ENCODE assay signal across 17 cellular contexts in genomic region chr3:112059497-112059896, GRCh38. TPM values are rescaled to one million over a fixed set of nuclear protein-coding genes. Genes with fewer than 3 reads are reported as not detected.
DNase-seq lines count a peak whose midpoint lies in the region; ATAC-seq, FAIRE-seq and TF ChIP-seq lines count a peak whose summit lies in the region.
"Had no signal": no experiment of that assay in that cellular context is flagged by ENCODE, and none has a peak within 500 bp of the region (broad histone marks: within the 10 kb centered on the region; RNA-seq: fewer than 3 reads in every experiment).

No MANE protein-coding gene starts in this region.

- H2AFZ ChIP-seq in GM23338: peak overlapping the region; percentile 11; the same call in 1 of the 2 replicates
- no peak overlapping the region for H2AFZ ChIP-seq in PC-9
- no peak overlapping the region for H2AFZ ChIP-seq in HepG2 (ENCODE audit: low read length)

- no peaks in the 10 kb centered on the region for H3K79me2 ChIP-seq in GM23338 (replicated peaks; ENCODE audit: insufficient read depth)
- H3K79me2 ChIP-seq in PC-9 (ENCODE audit: low read depth): no peaks in the 10 kb centered on the region
- no peaks in the 10 kb centered on the region for H3K79me2 ChIP-seq in HepG2 (ENCODE audit: insufficient read depth, low read length)

- H3K9me2 ChIP-seq in GM23338 (ENCODE audit: insufficient read depth) (no peaks in the 10 kb centered on the region; the same call in 1 of the 2 replicates), PC-9 (ENCODE audit: insufficient read depth) (no peaks in the 10 kb centered on the region)

- H4K20me1 ChIP-seq in GM23338 (replicated peaks; ENCODE audit: insufficient read depth) (no peaks in the 10 kb centered on the region), PC-9 (ENCODE audit: insufficient read depth) (no peaks in the 10 kb centered on the region), HepG2 (ENCODE audit: insufficient read depth, low read length) (no peaks in the 10 kb centered on the region)

- no peak overlapping the region for H3K9ac ChIP-seq in HepG2 (ENCODE audit: insufficient read depth, low read depth, low read length)

- DNase-seq in GM23338 (ENCODE audit: low spot score): no peak
- DNase-seq in PC-9: peak; percentile 37 to 76
- DNase-seq in prostate gland (ENCODE audit: low spot score): peak; percentile 10
- no peak for DNase-seq in MCF 10A (ENCODE audit: unreplicated experiment)
- DNase-seq in HepG2 (ENCODE audit: low spot score): no peak
- no peak for DNase-seq in activated naive CD4-positive, alpha-beta T cell treated with anti-CD3 and anti-CD28 coated beads, Interleukin-2, amount 10 ng/mL, durations not matched to agents 7 days and 5 days
- DNase-seq: Calu3; CD8-positive, alpha-beta memory T cell; DMS 273 treated with DMSO at 0.1 percent for 48 hours; HCEC 1CT; HFFc6 had no signal

- H3K9me3 ChIP-seq in PC-9 (ENCODE audit: insufficient read depth, low read depth) (no peaks in the 10 kb centered on the region; the same call in 1 of the 2 replicates), prostate gland (no peaks in the 10 kb centered on the region), HepG2 (ENCODE audit: low read length) (no peaks in the 10 kb centered on the region)

- H3K4me1 Mint-ChIP-seq in GM23338: peaks cover 16% of the 10 kb centered on the region
- peaks cover 11% of the 10 kb centered on the region for H3K4me1 Mint-ChIP-seq in MCF 10A (ENCODE audit: insufficient read depth, unreplicated experiment)
- H3K4me1 Mint-ChIP-seq in activated naive CD4-positive, alpha-beta T cell treated with anti-CD3 and anti-CD28 coated beads, Interleukin-2, amount 10 ng/mL, durations not matched to agents 7 days and 5 days: peaks cover 11% of the 10 kb centered on the region

- ATAC-seq in GM23338 (no peak), HepG2 (no peak), HG02970 (IDR thresholded peaks at IDR 0.05; ENCODE audit: low FRiP score, unreplicated experiment) (no peak)
- ATAC-seq: GM12878 had no signal

- BruUV-seq in PC-9 (replicated peaks; lab: Mats Ljungman, UMichigan) (no TSS peak), MCF 10A (replicated peaks; lab: Mats Ljungman, UMichigan) (no TSS peak), HepG2 (replicated peaks; lab: Mats Ljungman, UMichigan) (no TSS peak)

- H3K36me3 ChIP-seq in GM23338 (ENCODE audit: insufficient read depth) (no peaks in the 10 kb centered on the region), PC-9 (ENCODE audit: low read depth) (no peaks in the 10 kb centered on the region), prostate gland (no peaks in the 10 kb centered on the region), urinary bladder (ENCODE audit: insufficient read depth) (no peaks in the 10 kb centered on the region), HepG2 (replicated peaks in 1 of 2; ENCODE audit: control insufficient read depth in 1 of 2, insufficient read depth in 2 of 2, low read length in 2 of 2) (no peaks in the 10 kb centered on the region)

- in situ Hi-C loops in HepG2 (cut with HindIII; ENCODE audit: extremely low pct_ligation_motif_present, low pct_unique_long_range_greater_than_20kb): no loop called here

- TF ChIP-seq EP300 in HepG2 (IDR thresholded peaks at IDR 0.05; ENCODE audit: low read depth in 2 of 2, low read length in 2 of 2): no peak
- no peak for TF ChIP-seq EP300 in HepG2 (CRISPR knock-in tag; IDR thresholded peaks at IDR 0.05; ENCODE audit: borderline replicate concordance)

- H3F3A ChIP-seq in GM23338 (replicated peaks; ENCODE audit: low read depth) (no peaks in the 10 kb centered on the region), PC-9 (ENCODE audit: insufficient read depth, low read depth) (no peaks in the 10 kb centered on the region)

- H3K27ac Mint-ChIP-seq in GM23338 (no peak overlapping the region), MCF 10A (ENCODE audit: low read depth, unreplicated experiment) (no peak overlapping the region)
- H3K27ac Mint-ChIP-seq in activated naive CD4-positive, alpha-beta T cell treated with anti-CD3 and anti-CD28 coated beads, Interleukin-2, amount 10 ng/mL, durations not matched to agents 7 days and 5 days: no peak overlapping the region
- H3K27ac Mint-ChIP-seq: CD8-positive, alpha-beta memory T cell; HFFc6 had no signal

- H3K36me3 Mint-ChIP-seq in GM23338 (ENCODE audit: low read depth) (no peaks in the 10 kb centered on the region; the same call in 2 of the 3 replicates), MCF 10A (ENCODE audit: insufficient read depth, unreplicated experiment) (no peaks in the 10 kb centered on the region)
- no peaks in the 10 kb centered on the region for H3K36me3 Mint-ChIP-seq in activated naive CD4-positive, alpha-beta T cell treated with anti-CD3 and anti-CD28 coated beads, Interleukin-2, amount 10 ng/mL, durations not matched to agents 7 days and 5 days
- H3K36me3 Mint-ChIP-seq: CD8-positive, alpha-beta memory T cell had no signal

- H3K9me3 Mint-ChIP-seq in GM23338 (peaks cover 5% of the 10 kb centered on the region; the same call in 2 of the 3 replicates), MCF 10A (ENCODE audit: unreplicated experiment) (no peaks in the 10 kb centered on the region)
- no peaks in the 10 kb centered on the region for H3K9me3 Mint-ChIP-seq in activated naive CD4-positive, alpha-beta T cell treated with anti-CD3 and anti-CD28 coated beads, Interleukin-2, amount 10 ng/mL, durations not matched to agents 7 days and 5 days
- H3K9me3 Mint-ChIP-seq: HFFc6 had no signal

- POLR2A ChIA-PET in PC-9 (lab: Charles Lee; ENCODE audit: unreplicated experiment): no interaction called here
- POLR2A ChIA-PET in MCF 10A (lab: Yijun Ruan, JAX): no interaction called here
- POLR2A ChIA-PET in HepG2 (lab: Yijun Ruan, JAX): no interaction called here

- peaks cover 4% of the 10 kb centered on the region; the same call in 1 of the 2 replicates for H3K4me1 ChIP-seq in GM23338 (ENCODE audit: insufficient read depth)
- H3K4me1 ChIP-seq in PC-9 (replicated peaks; ENCODE audit: insufficient read depth): peaks cover 8% of the 10 kb centered on the region
- no peaks in the 10 kb centered on the region for H3K4me1 ChIP-seq in prostate gland (replicated peaks)
- no peaks in the 10 kb centered on the region for H3K4me1 ChIP-seq in urinary bladder (ENCODE audit: insufficient read depth)
- no peaks in the 10 kb centered on the region for H3K4me1 ChIP-seq in HepG2 (ENCODE audit: insufficient read depth, low read length)

- H3K27me3 ChIP-seq in GM23338 (ENCODE audit: insufficient read depth): no peaks in the 10 kb centered on the region
- H3K27me3 ChIP-seq in PC-9 (ENCODE audit: insufficient read depth, low read depth): no peaks in the 10 kb centered on the region
- H3K27me3 ChIP-seq in prostate gland (replicated peaks; ENCODE audit: insufficient read depth): no peaks in the 10 kb centered on the region
- H3K27me3 ChIP-seq in HepG2 (ENCODE audit: control insufficient read depth in 1 of 2, insufficient read depth in 2 of 2, low read length in 2 of 2): peaks cover 0 to 4% of the 10 kb centered on the region in 2 experiments; a peak in 3 of 5 replicates

- H3K4me3 Mint-ChIP-seq in GM23338 (no peak overlapping the region), MCF 10A (ENCODE audit: unreplicated experiment) (no peak overlapping the region)
- H3K4me3 Mint-ChIP-seq in activated naive CD4-positive, alpha-beta T cell treated with anti-CD3 and anti-CD28 coated beads, Interleukin-2, amount 10 ng/mL, durations not matched to agents 7 days and 5 days: no peak overlapping the region
- H3K4me3 Mint-ChIP-seq: CD8-positive, alpha-beta memory T cell; HFFc6 had no signal

- FAIRE-seq in HepG2 (lab: Jason Lieb, UNC): no peak
- FAIRE-seq: GM12878 had no signal

- CTCF ChIA-PET in PC-9 (lab: Charles Lee) (no interaction called here), MCF 10A (lab: Yijun Ruan, JAX) (no interaction called here), HepG2 (lab: Yijun Ruan, JAX; ENCODE audit: low intra/inter-chr PET ratio, low total read pairs) (no interaction called here)
- CTCF ChIA-PET in activated naive CD4-positive, alpha-beta T cell treated with anti-CD3 and anti-CD28 coated beads, Interleukin-2, amount 10 ng/mL, durations not matched to agents 7 days and 5 days (lab: Charles Lee): no interaction called here

- 50% methylated on average over 1 of the region's 1 CpG for WGBS in prostate gland
- WGBS in urinary bladder: 80% methylated on average over 1 of the region's 1 CpG
- WGBS in HepG2 (ENCODE audit: low lambda C conversion rate): 0% methylated on average over 1 of the region's 1 CpG

- TF ChIP-seq RAD21 in HepG2 (CRISPR knock-in tag; IDR thresholded peaks at IDR 0.05): no peak

- TF ChIP-seq CTCF in GM23338 (conservative IDR thresholded peaks at IDR 0.05; ENCODE audit: low read depth in 2 of 2): no peak
- no peak for TF ChIP-seq CTCF in PC-9 (conservative IDR thresholded peaks at IDR 0.05)
- TF ChIP-seq CTCF in prostate gland (IDR thresholded peaks at IDR 0.05): no peak
- no peak for TF ChIP-seq CTCF in MCF 10A (IDR thresholded peaks at IDR 0.05; ENCODE audit: unreplicated experiment)
- no peak for TF ChIP-seq CTCF in HepG2 (CRISPR knock-in tag; IDR thresholded peaks at IDR 0.05)

- H3K27ac ChIP-seq in GM23338 (ENCODE audit: low read depth) (no peak overlapping the region), PC-9 (no peak overlapping the region), prostate gland (no peak overlapping the region), urinary bladder (ENCODE audit: low read depth) (peak overlapping the region; percentile 6), HepG2 (ENCODE audit: extremely low read length, insufficient read depth, low read length) (no peak overlapping the region)

- intact Hi-C loops in PC-9 (cut with micrococcal nuclease; ENCODE audit: unreplicated experiment) (no loop called here), prostate gland (cut with DNase I) (no loop called here), MCF 10A (cut with micrococcal nuclease) (no loop called here), HepG2 (cut with micrococcal nuclease; ENCODE audit: unreplicated experiment) (no loop called here)

- H3K4me2 ChIP-seq in GM23338 (no peak overlapping the region), PC-9 (peak overlapping the region; percentile 1; the same call in 1 of the 2 replicates), HepG2 (ENCODE audit: low read depth, low read length) (no peak overlapping the region)

- H3K4me3 ChIP-seq in GM23338: no peak overlapping the region
- H3K4me3 ChIP-seq in PC-9: no peak overlapping the region
- H3K4me3 ChIP-seq in prostate gland: no peak overlapping the region
- H3K4me3 ChIP-seq in urinary bladder (ENCODE audit: low read depth, low read length): no peak overlapping the region
- no peak overlapping the region for H3K4me3 ChIP-seq in HepG2 (replicated peaks in 1 of 3; ENCODE audit: insufficient read depth in 1 of 3, low read depth in 2 of 3, low read length in 3 of 3)
- H3K4me3 ChIP-seq: GM12878 had no signal

- H3K27me3 Mint-ChIP-seq in GM23338 (ENCODE audit: insufficient read depth, low read depth, poor library complexity) (no peaks in the 10 kb centered on the region), MCF 10A (ENCODE audit: insufficient read depth, unreplicated experiment) (no peaks in the 10 kb centered on the region)
- no peaks in the 10 kb centered on the region for H3K27me3 Mint-ChIP-seq in activated naive CD4-positive, alpha-beta T cell treated with anti-CD3 and anti-CD28 coated beads, Interleukin-2, amount 10 ng/mL, durations not matched to agents 7 days and 5 days

- TF ChIP-seq POLR2A in prostate gland (IDR thresholded peaks at IDR 0.05) (no peak), HepG2 (IDR thresholded peaks at IDR 0.05; ENCODE audit: insufficient read depth in 1 of 2, low read depth in 2 of 2, low read length in 2 of 2) (no peak)

RNA-seq across cellular contexts. Expression of gene TMPRSS7, which starts 25.0 kb away (rescaled TPM):
- not detected in 2 replicates for total RNA-seq in GM23338 (2014; rRNA removed; shearing (Covaris generic))
- polyA plus RNA-seq in GM23338 (2016; fragmentation: Nextera tagmentation; extraction: Ambion mirVana): not detected in 2 replicates
- 0.23 TPM in 1 of 2 replicates, not detected in the other for total RNA-seq in PC-9 (2021)
- not detected for total RNA-seq in prostate gland
- not detected for total RNA-seq in urinary bladder
- polyA plus RNA-seq in urinary bladder: not detected
- 0.22 TPM in 1 of 2 replicates, not detected in the other for total RNA-seq in MCF 10A (2022)
- not detected in 2 replicates for total RNA-seq in HepG2 (2016; rRNA removed; fragmentation: Illumina TruSeq; extraction: Trizol)
- not detected in 2 replicates for total RNA-seq in HepG2 (2016; cell fraction: cytosol; rRNA removed; fragmentation: Illumina TruSeq; extraction: Trizol; ENCODE audit: low read depth)
- not detected in 2 replicates for total RNA-seq in HepG2 (2016; cell fraction: insoluble cytoplasmic fraction; rRNA removed; fragmentation: Illumina TruSeq; extraction: Trizol)
- total RNA-seq in HepG2 (2016; cell fraction: membrane; rRNA removed; fragmentation: Illumina TruSeq; extraction: Trizol): not detected in 2 replicates
- not detected in 2 replicates for total RNA-seq in HepG2 (2016; cell fraction: nucleus; rRNA removed; fragmentation: Illumina TruSeq; extraction: Trizol)
- not detected in 2 replicates for polyA plus RNA-seq in HepG2 (2011; rRNA removed)
- polyA plus RNA-seq in HepG2 (2011; cell fraction: cytosol; rRNA removed): not detected in 2 replicates
- polyA plus RNA-seq in HepG2 (2011; cell fraction: nucleus; rRNA removed): not detected in 2 replicates
- not detected in 2 replicates for polyA plus RNA-seq in HepG2 (2012)
- polyA plus RNA-seq in HepG2 (2016; cell fraction: cytosol; fragmentation: Illumina TruSeq; extraction: Trizol; ENCODE audit: low read depth): not detected in 2 replicates
- not detected in 2 replicates for polyA plus RNA-seq in HepG2 (2016; cell fraction: insoluble cytoplasmic fraction; fragmentation: Illumina TruSeq; extraction: Trizol; ENCODE audit: low read depth)
- polyA plus RNA-seq in HepG2 (2016; cell fraction: membrane; fragmentation: Illumina TruSeq; extraction: Trizol; ENCODE audit: low read depth): not detected in 2 replicates
- not detected in 2 replicates for polyA plus RNA-seq in HepG2 (2016; cell fraction: nucleus; fragmentation: Illumina TruSeq; extraction: Trizol; ENCODE audit: insufficient read depth, low read depth)
- polyA minus RNA-seq in HepG2 (2011; rRNA and poly(A)+ RNA removed; ENCODE audit: low replicate concordance): not detected in 2 replicates
- polyA minus RNA-seq in HepG2 (2011; cell fraction: cytosol; rRNA and poly(A)+ RNA removed): not detected in 2 replicates
- not detected in 2 replicates for polyA minus RNA-seq in HepG2 (2011; cell fraction: nucleus; rRNA and poly(A)+ RNA removed)
- total RNA-seq: A673; Calu3; CD8-positive, alpha-beta memory T cell; G401; GM12878 had no signal
- polyA plus RNA-seq: BJ; CD8-positive, alpha-beta memory T cell had no signal

RNA-seq across cellular contexts. Expression of gene C3orf52, which starts 26.7 kb away (rescaled TPM):
- 14.1 and 16.6 TPM in 2 replicates for total RNA-seq in GM23338 (2014; rRNA removed; shearing (Covaris generic))
- 7.9 and 8.1 TPM in 2 replicates for polyA plus RNA-seq in GM23338 (2016; fragmentation: Nextera tagmentation; extraction: Ambion mirVana)
- 7.5 and 9.9 TPM in 2 replicates for total RNA-seq in PC-9 (2021)
- 10 to 100 TPM in 1 of 2 donors, 1 to 10 TPM in 1; 8.6 to 11.0 TPM for total RNA-seq in prostate gland
- total RNA-seq in urinary bladder: 7.5 TPM
- 2.6 TPM for polyA plus RNA-seq in urinary bladder
- total RNA-seq in MCF 10A (2022): 10.4 and 16.1 TPM in 2 replicates
- 1.0 and 1.2 TPM in 2 replicates for total RNA-seq in HepG2 (2016; rRNA removed; fragmentation: Illumina TruSeq; extraction: Trizol)
- total RNA-seq in HepG2 (2016; cell fraction: cytosol; rRNA removed; fragmentation: Illumina TruSeq; extraction: Trizol; ENCODE audit: low read depth): 0.18 and 0.30 TPM in 2 replicates
- 0.70 and 1.1 TPM in 2 replicates for total RNA-seq in HepG2 (2016; cell fraction: insoluble cytoplasmic fraction; rRNA removed; fragmentation: Illumina TruSeq; extraction: Trizol)
- total RNA-seq in HepG2 (2016; cell fraction: membrane; rRNA removed; fragmentation: Illumina TruSeq; extraction: Trizol): 0.55 and 0.62 TPM in 2 replicates
- total RNA-seq in HepG2 (2016; cell fraction: nucleus; rRNA removed; fragmentation: Illumina TruSeq; extraction: Trizol): 1.5 and 1.6 TPM in 2 replicates
- polyA plus RNA-seq in HepG2 (2011; rRNA removed): 0.79 and 1.1 TPM in 2 replicates
- polyA plus RNA-seq in HepG2 (2011; cell fraction: cytosol; rRNA removed): 0.51 and 0.91 TPM in 2 replicates
- polyA plus RNA-seq in HepG2 (2011; cell fraction: nucleus; rRNA removed): 1.0 and 2.3 TPM in 2 replicates
- 0.16 and 0.49 TPM in 2 replicates for polyA plus RNA-seq in HepG2 (2012)
- 0.14 and 0.20 TPM in 2 replicates for polyA plus RNA-seq in HepG2 (2016; cell fraction: cytosol; fragmentation: Illumina TruSeq; extraction: Trizol; ENCODE audit: low read depth)
- polyA plus RNA-seq in HepG2 (2016; cell fraction: insoluble cytoplasmic fraction; fragmentation: Illumina TruSeq; extraction: Trizol; ENCODE audit: low read depth): 0.41 and 0.96 TPM in 2 replicates
- 0.31 and 0.32 TPM in 2 replicates for polyA plus RNA-seq in HepG2 (2016; cell fraction: membrane; fragmentation: Illumina TruSeq; extraction: Trizol; ENCODE audit: low read depth)
- 1.1 and 1.3 TPM in 2 replicates for polyA plus RNA-seq in HepG2 (2016; cell fraction: nucleus; fragmentation: Illumina TruSeq; extraction: Trizol; ENCODE audit: insufficient read depth, low read depth)
- polyA minus RNA-seq in HepG2 (2011; rRNA and poly(A)+ RNA removed; ENCODE audit: low replicate concordance): 0.28 and 8.6 TPM in 2 replicates
- polyA minus RNA-seq in HepG2 (2011; cell fraction: cytosol; rRNA and poly(A)+ RNA removed): 0.40 and 0.97 TPM in 2 replicates
- polyA minus RNA-seq in HepG2 (2011; cell fraction: nucleus; rRNA and poly(A)+ RNA removed): 4.0 and 5.2 TPM in 2 replicates
- total RNA-seq: G401 had no signal

Comparison
In these comparisons a context has a peak if more than half of its experiments do, and no peak if none do; other contexts are left out.
1. DNase-seq: peak in PC-9 (2 of 2) and prostate gland (single experiment); none in GM23338 (single experiment), MCF 10A (single experiment), HepG2 (single experiment) and activated naive CD4-positive, alpha-beta T cell treated with anti-CD3 and anti-CD28 coated beads, Interleukin-2, amount 10 ng/mL, durations not matched to agents 7 days and 5 days (single experiment).